29 cellular contexts compared by ENCODE assay signal in the genomic region with DNA sequence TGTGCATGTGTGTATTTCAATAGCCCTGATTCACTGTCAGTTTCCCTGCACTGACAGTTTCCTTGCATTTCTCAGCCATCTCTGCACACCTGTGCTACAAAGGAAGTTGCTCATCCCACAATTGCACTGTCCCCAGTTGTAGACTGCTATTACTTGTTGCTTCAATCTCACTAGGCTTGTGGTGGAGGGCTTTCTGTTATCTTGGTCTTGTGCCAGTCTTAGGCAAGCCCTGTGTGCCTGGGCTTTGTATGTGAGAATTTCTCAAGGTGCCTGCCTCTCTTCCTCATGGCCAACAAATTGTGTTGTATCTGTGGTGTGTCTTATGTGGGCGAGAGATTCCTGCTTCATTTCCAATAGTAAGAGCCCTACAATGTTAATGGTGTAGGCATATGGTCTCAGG.
"Had no signal": no experiment of that assay in that cellular context is flagged by ENCODE, and none has a peak within 500 bp of the region (broad histone marks: within the 10 kb centered on the region; RNA-seq: fewer than 3 reads in every experiment).

No MANE protein-coding gene starts in this region.

- H3K4me3 Mint-ChIP-seq: dendritic cell treated with granulocyte-macrophage colony-stimulating factor and Interleukin-4, amounts not matched to agents 40 ng/mL and 50 ng/mL, for 4 days; effector memory CD8-positive, alpha-beta T cell; endodermal cell had no signal

- H3K4me1 ChIP-seq: colonic mucosa, esophagus muscularis mucosa, esophagus squamous epithelium, foreskin keratinocyte, gastrocnemius medialis, heart left ventricle, heart right ventricle had no signal

- H3K36me3 ChIP-seq: colonic mucosa, esophagus muscularis mucosa, esophagus squamous epithelium, gastrocnemius medialis, gastroesophageal sphincter, heart left ventricle, heart right ventricle had no signal

- H3K27me3 ChIP-seq: colonic mucosa, dorsolateral prefrontal cortex, esophagus muscularis mucosa, esophagus squamous epithelium, foreskin keratinocyte, gastrocnemius medialis, gastroesophageal sphincter, heart left ventricle, heart right ventricle had no signal

- H3K27ac ChIP-seq: colonic mucosa, coronary artery, dorsolateral prefrontal cortex, epithelial cell of prostate, esophagus muscularis mucosa, esophagus squamous epithelium, foreskin keratinocyte, gastrocnemius medialis, gastroesophageal sphincter, heart left ventricle, heart right ventricle had no signal

- H3K27me3 Mint-ChIP-seq: dendritic cell treated with granulocyte-macrophage colony-stimulating factor and Interleukin-4, amounts not matched to agents 40 ng/mL and 50 ng/mL, for 4 days; effector memory CD8-positive, alpha-beta T cell had no signal

- FAIRE-seq: colon, endometrium, endothelial cell of umbilical vein, frontal cortex had no signal

- H3K9me3 ChIP-seq: colonic mucosa, esophagus muscularis mucosa, esophagus squamous epithelium, gastrocnemius medialis, gastroesophageal sphincter had no signal

- H3K4me1 Mint-ChIP-seq: endodermal cell had no signal

- DNase-seq: colonic mucosa; cortex of kidney; dermis blood vessel endothelial cell; dorsolateral prefrontal cortex; effector CD4-positive, alpha-beta T cell; effector CD8-positive, alpha-beta T cell; effector memory CD4-positive, alpha-beta T cell; effector memory CD8-positive, alpha-beta T cell; endodermal cell; erythroblast; esophagus squamous epithelium; foreskin fibroblast; foreskin keratinocyte; foreskin melanocyte; gastrocnemius medialis; glutamatergic neuron; head of caudate nucleus; heart left ventricle; heart right ventricle had no signal

- H3K27ac Mint-ChIP-seq: dendritic cell treated with granulocyte-macrophage colony-stimulating factor and Interleukin-4, amounts not matched to agents 40 ng/mL and 50 ng/mL, for 4 days; effector memory CD8-positive, alpha-beta T cell; endodermal cell had no signal

- ATAC-seq: effector memory CD8-positive, alpha-beta T cell; esophagus mucosa; foreskin keratinocyte; gastrocnemius medialis; gastroesophageal sphincter; heart left ventricle; heart right ventricle had no signal

- H3K4me3 ChIP-seq: colonic mucosa, coronary artery, dorsolateral prefrontal cortex, esophagus muscularis mucosa, esophagus squamous epithelium, gastrocnemius medialis, gastroesophageal sphincter, heart left ventricle, heart right ventricle had no signal
